Comparison of ENCODE assay signal across 8 cellular contexts in genomic region chr6:136921936-136922679, GRCh38. TPM values are rescaled to one million over a fixed set of nuclear protein-coding genes. Genes with fewer than 3 reads are reported as not detected.
DNase-seq lines count a peak whose midpoint lies in the region; ATAC-seq and TF ChIP-seq lines count a peak whose summit lies in the region.

Gene SLC35D3, plus strand, starts transcription at chr6:136922301. Its CDS starts 128 bp downstream, at chr6:136922429.

- H3K36me3 ChIP-seq in MM.1S (replicated peaks; ENCODE audit: insufficient read depth, low read length) (no peaks in the 10 kb centered on the region), rectal smooth muscle tissue (ENCODE audit: control insufficient read depth, insufficient read depth, low read length) (no peaks in the 10 kb centered on the region)

- H3K9ac ChIP-seq in MM.1S (ENCODE audit: low read length) (no peak within 1 kb of the TSS), rectal smooth muscle tissue (ENCODE audit: low read length) (no peak within 1 kb of the TSS)

- CTCF ChIA-PET in activated naive CD4-positive, alpha-beta T cell treated with anti-CD3 and anti-CD28 coated beads, Interleukin-2, amount 10 ng/mL, durations not matched to agents 7 days and 5 days (lab: Charles Lee) = no interaction called here

- peak within 1 kb of the TSS; percentile 81 for H3K4me2 ChIP-seq in MM.1S (ENCODE audit: low read depth, low read length)

- TF ChIP-seq CTCF in GM10266 (IDR thresholded peaks at IDR 0.05; ENCODE audit: control insufficient read depth, insufficient read depth, low read depth, missing control alignments) (no peak), MM.1S (IDR thresholded peaks at IDR 0.05; ENCODE audit: low read length) (no peak)

- H3K4me3 Mint-ChIP-seq in activated naive CD4-positive, alpha-beta T cell treated with anti-CD3 and anti-CD28 coated beads, Interleukin-2, amount 10 ng/mL, durations not matched to agents 7 days and 5 days = peak within 1 kb of the TSS; percentile 69

- no peaks in the 10 kb centered on the region for H3K79me2 ChIP-seq in MM.1S (ENCODE audit: low read length)

- no peaks in the 10 kb centered on the region for H3K4me1 ChIP-seq in MM.1S (ENCODE audit: low read length)
- peaks cover 8% of the 10 kb centered on the region for H3K4me1 ChIP-seq in rectal smooth muscle tissue (ENCODE audit: control insufficient read depth, insufficient read depth, low read length)

- H3K4me3 ChIP-seq in MM.1S (ENCODE audit: low read length) (peak within 1 kb of the TSS; percentile 37), rectal smooth muscle tissue (ENCODE audit: low read length) (peak within 1 kb of the TSS; percentile 55)

- peaks cover 33% of the 10 kb centered on the region for H3K4me1 Mint-ChIP-seq in activated naive CD4-positive, alpha-beta T cell treated with anti-CD3 and anti-CD28 coated beads, Interleukin-2, amount 10 ng/mL, durations not matched to agents 7 days and 5 days

- H3K27me3 Mint-ChIP-seq in activated naive CD4-positive, alpha-beta T cell treated with anti-CD3 and anti-CD28 coated beads, Interleukin-2, amount 10 ng/mL, durations not matched to agents 7 days and 5 days = peaks cover 83% of the 10 kb centered on the region

- no peaks in the 10 kb centered on the region for H3K9me3 ChIP-seq in MM.1S (replicated peaks; ENCODE audit: insufficient read depth, low read length)

- DNase-seq in GM10266 (ENCODE audit: extremely low spot score) (peak; percentile 72), MM.1S (no peak), left ventricle myocardium superior (peak; percentile 42), inferior parietal cortex (ENCODE audit: extremely low spot score) (no peak)
- DNase-seq in activated naive CD4-positive, alpha-beta T cell treated with anti-CD3 and anti-CD28 coated beads, Interleukin-2, amount 10 ng/mL, durations not matched to agents 7 days and 5 days = peak; percentile 42

- ATAC-seq in left ventricle myocardium superior (peak; percentile 51), HG03521 (IDR thresholded peaks at IDR 0.05; ENCODE audit: unreplicated experiment) (no peak), GM18520 (IDR thresholded peaks at IDR 0.05; ENCODE audit: unreplicated experiment) (no peak)

- H3K27me3 ChIP-seq in MM.1S (replicated peaks; ENCODE audit: insufficient read depth, low read length) (peaks cover 14% of the 10 kb centered on the region), rectal smooth muscle tissue (ENCODE audit: control insufficient read depth, insufficient read depth, low read length) (peaks cover 10% of the 10 kb centered on the region)

- H3K9me2 ChIP-seq in MM.1S (replicated peaks; ENCODE audit: insufficient read depth, low read length) = no peaks in the 10 kb centered on the region

- no peaks in the 10 kb centered on the region for H4K20me1 ChIP-seq in MM.1S (ENCODE audit: insufficient read depth, low read length)

- peak within 1 kb of the TSS; percentile 45 for H2AFZ ChIP-seq in MM.1S (ENCODE audit: low read length)

- H3K27ac Mint-ChIP-seq in activated naive CD4-positive, alpha-beta T cell treated with anti-CD3 and anti-CD28 coated beads, Interleukin-2, amount 10 ng/mL, durations not matched to agents 7 days and 5 days = no peak within 1 kb of the TSS

- H3K9me3 Mint-ChIP-seq in activated naive CD4-positive, alpha-beta T cell treated with anti-CD3 and anti-CD28 coated beads, Interleukin-2, amount 10 ng/mL, durations not matched to agents 7 days and 5 days = no peaks in the 10 kb centered on the region

- no peaks in the 10 kb centered on the region for H3F3A ChIP-seq in MM.1S (ENCODE audit: insufficient read depth, low read length)

- H3K36me3 Mint-ChIP-seq in activated naive CD4-positive, alpha-beta T cell treated with anti-CD3 and anti-CD28 coated beads, Interleukin-2, amount 10 ng/mL, durations not matched to agents 7 days and 5 days = no peaks in the 10 kb centered on the region

- H3K27ac ChIP-seq in MM.1S (ENCODE audit: low read length) (no peak within 1 kb of the TSS), rectal smooth muscle tissue (ENCODE audit: low read depth, low read length) (no peak within 1 kb of the TSS)

- intact Hi-C loops in left ventricle myocardium superior (cut with micrococcal nuclease) = no loop called here

RNA-seq across cellular contexts. Expression of gene SLC35D3, which starts in this region (rescaled TPM):
- not detected for total RNA-seq in left ventricle myocardium superior

Comparison
In these comparisons a context has a peak if more than half of its experiments do, and no peak if none do; other contexts are left out.
1. Peak in DNase-seq and ATAC-seq in left ventricle myocardium superior; RNA of the gene not detected or under 1 TPM.
2. DNase-seq: peak in GM10266 (single experiment) and activated naive CD4-positive, alpha-beta T cell treated with anti-CD3 and anti-CD28 coated beads, Interleukin-2, amount 10 ng/mL, durations not matched to agents 7 days and 5 days (single experiment); none in MM.1S (single experiment) and inferior parietal cortex (single experiment).